Comparison of ENCODE assay signal across 15 cellular contexts in genomic region chr18:54023471-54023870, GRCh38.
DNase-seq lines count a peak whose midpoint lies in the region; ATAC-seq and TF ChIP-seq lines count a peak whose summit lies in the region.
"Had no signal": no experiment of that assay in that cellular context is flagged by ENCODE, and none has a peak within 500 bp of the region (broad histone marks: within the 10 kb centered on the region; RNA-seq: fewer than 3 reads in every experiment).

No MANE protein-coding gene starts in this region.

- H3K27ac Mint-ChIP-seq in CD14-positive monocyte = no peak overlapping the region
- H3K27ac Mint-ChIP-seq: activated naive CD4-positive, alpha-beta T cell treated with anti-CD3 and anti-CD28 coated beads, Interleukin-2, amount 10 ng/mL, durations not matched to agents 7 days and 5 days; CD8-positive, alpha-beta memory T cell had no signal

- H3K36me3 Mint-ChIP-seq in CD14-positive monocyte = no peaks in the 10 kb centered on the region
- H3K36me3 Mint-ChIP-seq: activated naive CD4-positive, alpha-beta T cell treated with anti-CD3 and anti-CD28 coated beads, Interleukin-2, amount 10 ng/mL, durations not matched to agents 7 days and 5 days; CD8-positive, alpha-beta memory T cell had no signal

- peak; percentile 21 for DNase-seq in GDM1 (lab: John Stamatoyannopoulos, UW)
- peak; percentile 41 for DNase-seq in MV-4-11 (lab: John Stamatoyannopoulos, UW)
- DNase-seq in brain microvascular endothelial cell = peak; percentile 93
- DNase-seq in myocyte (ENCODE audit: low read depth) = peak; percentile 24
- DNase-seq in CD14-positive monocyte (ENCODE audit: low spot score) = no peak
- no peak for DNase-seq in sigmoid colon
- DNase-seq: activated CD8-positive, alpha-beta memory T cell treated with anti-CD3 and anti-CD28 coated beads for 24 hours; activated naive CD4-positive, alpha-beta T cell treated with anti-CD3 and anti-CD28 coated beads, Interleukin-2, amount 10 ng/mL, durations not matched to agents 7 days and 5 days; CD8-positive, alpha-beta memory T cell; cortex of kidney; kidney glomerular epithelial cell; NCI-H1105 had no signal

- 65 to 71% methylated on average over 4 of the region's 4 CpGs for WGBS in sigmoid colon, 2 donors

- peaks cover 0 to 3% (median 0%) of the 10 kb centered on the region in 7 donors for H3K9me3 Mint-ChIP-seq in CD14-positive monocyte
- H3K9me3 Mint-ChIP-seq: activated naive CD4-positive, alpha-beta T cell treated with anti-CD3 and anti-CD28 coated beads, Interleukin-2, amount 10 ng/mL, durations not matched to agents 7 days and 5 days; CD8-positive, alpha-beta memory T cell had no signal

- intact Hi-C loops in CD14-positive monocyte (cut with micrococcal nuclease) = no loop called here
- intact Hi-C loops in sigmoid colon (cut with DNase I) = no loop called here

- H3K36me3 ChIP-seq in brain microvascular endothelial cell (replicated peaks) = no peaks in the 10 kb centered on the region
- H3K36me3 ChIP-seq in sigmoid colon = no peaks in the 10 kb centered on the region
- H3K36me3 ChIP-seq: gastroesophageal sphincter had no signal

- in situ Hi-C loops in brain microvascular endothelial cell (cut with HindIII; ENCODE audit: low pct_ligation_motif_present, low sequenced_read_pairs) = no loop called here

- no peaks in the 10 kb centered on the region for H3K4me1 Mint-ChIP-seq in CD14-positive monocyte
- H3K4me1 Mint-ChIP-seq: CD8-positive, alpha-beta memory T cell had no signal

- no peak for TF ChIP-seq EP300 in sigmoid colon (IDR thresholded peaks at IDR 0.05)

- H3K4me3 ChIP-seq in brain microvascular endothelial cell (ENCODE audit: low read depth, low read length) = no peak overlapping the region
- H3K4me3 ChIP-seq in sigmoid colon = no peak overlapping the region
- H3K4me3 ChIP-seq: gastroesophageal sphincter had no signal

- H3K4me1 ChIP-seq in sigmoid colon = no peaks in the 10 kb centered on the region
- H3K4me1 ChIP-seq: gastroesophageal sphincter had no signal

- H3K9me3 ChIP-seq in sigmoid colon = no peaks in the 10 kb centered on the region
- H3K9me3 ChIP-seq: gastroesophageal sphincter had no signal

- TF ChIP-seq CTCF in brain microvascular endothelial cell (IDR thresholded peaks at IDR 0.05; ENCODE audit: low read depth, low read length, missing control alignments) (no peak), CD14-positive monocyte (IDR thresholded peaks at IDR 0.05) (no peak), sigmoid colon (IDR thresholded peaks at IDR 0.05) (no peak)

- no peak overlapping the region for H3K4me3 Mint-ChIP-seq in CD14-positive monocyte
- H3K4me3 Mint-ChIP-seq: activated naive CD4-positive, alpha-beta T cell treated with anti-CD3 and anti-CD28 coated beads, Interleukin-2, amount 10 ng/mL, durations not matched to agents 7 days and 5 days; CD8-positive, alpha-beta memory T cell had no signal

- no peak for TF ChIP-seq POLR2A in sigmoid colon (IDR thresholded peaks at IDR 0.05)

- H3K27me3 Mint-ChIP-seq in CD14-positive monocyte (ENCODE audit: low read depth in 3 of 3) = peaks cover 0 to 3% (median 0%) of the 10 kb centered on the region in 3 donors

- no peaks in the 10 kb centered on the region for H3K27me3 ChIP-seq in brain microvascular endothelial cell (replicated peaks)
- H3K27me3 ChIP-seq in sigmoid colon = no peaks in the 10 kb centered on the region
- H3K27me3 ChIP-seq: gastroesophageal sphincter had no signal

- peak overlapping the region; percentile 89 for H3K27ac ChIP-seq in brain microvascular endothelial cell
- H3K27ac ChIP-seq in sigmoid colon = no peak overlapping the region
- H3K27ac ChIP-seq: gastroesophageal sphincter had no signal

- ATAC-seq in HG03571 (IDR thresholded peaks at IDR 0.05; ENCODE audit: unreplicated experiment) = no peak
- no peak for ATAC-seq in GM19023 (IDR thresholded peaks at IDR 0.05; ENCODE audit: unreplicated experiment)
- ATAC-seq: gastroesophageal sphincter had no signal

Comparison
In these comparisons a context has a peak if more than half of its experiments do, and no peak if none do; other contexts are left out.
1. DNase-seq: peak in GDM1 (single experiment), MV-4-11 (single experiment), brain microvascular endothelial cell (single experiment) and myocyte (single experiment); none in CD14-positive monocyte (single experiment) and sigmoid colon (single experiment).